ENCODE assay signal across 8 cellular contexts in genomic region chr12:93591137-93591868, GRCh38. TPM values are rescaled to one million over a fixed set of nuclear protein-coding genes. Genes with fewer than 3 reads are reported as not detected.
A peak's percentile ranks its signal among the peaks of the same experiment; 100 is the strongest.
DNase-seq lines count a peak whose midpoint lies in the region; ATAC-seq, FAIRE-seq and TF ChIP-seq lines count a peak whose summit lies in the region.

No MANE protein-coding gene starts in this region.

- peak overlapping the region; percentile 25 for H3K9ac ChIP-seq in endothelial cell of umbilical vein (replicated peaks; ENCODE audit: extremely low read depth, insufficient read depth, low read length)

- H3K9me3 Mint-ChIP-seq in memory B cell = no peaks in the 10 kb centered on the region
- H3K9me3 Mint-ChIP-seq in stimulated activated naive CD8-positive, alpha-beta T cell treated with anti-CD3 and anti-CD28 coated beads, Interleukin-15, Interleukin-2, amounts not matched to agents 100 ng/mL and 50 ng/mL, for 24 hours = no peaks in the 10 kb centered on the region

- no peak overlapping the region for H3K27ac ChIP-seq in endothelial cell of umbilical vein (ENCODE audit: insufficient read depth, low read depth, low read length)

- peak overlapping the region; percentile 83 for H2AFZ ChIP-seq in endothelial cell of umbilical vein (ENCODE audit: low read depth, low read length)

- no peaks in the 10 kb centered on the region for H3K27me3 ChIP-seq in endothelial cell of umbilical vein (ENCODE audit: control insufficient read depth in 2 of 2, insufficient read depth in 2 of 2, low read length in 2 of 2)

- no peaks in the 10 kb centered on the region for H3K36me3 Mint-ChIP-seq in memory B cell
- no peaks in the 10 kb centered on the region for H3K36me3 Mint-ChIP-seq in stimulated activated naive CD8-positive, alpha-beta T cell treated with anti-CD3 and anti-CD28 coated beads, Interleukin-15, Interleukin-2, amounts not matched to agents 100 ng/mL and 50 ng/mL, for 24 hours (ENCODE audit: low read depth)

- CTCF ChIA-PET in endothelial cell of umbilical vein (lab: Charles Lee) = interaction anchor here (1.1 to 2.4 kb wide), 4 partner anchors 9 to 510 kb away, joined by 4 to 12 read pairs (median 5); no protein-coding TSS in a partner anchor

- no peak for TF ChIP-seq CTCF in endothelial cell of umbilical vein (IDR thresholded peaks at IDR 0.05; ENCODE audit: extremely low read depth in 1 of 2, insufficient read depth in 1 of 2, low read depth in 1 of 2, low read length in 2 of 2)

- no peak overlapping the region for H3K27ac Mint-ChIP-seq in memory B cell
- H3K27ac Mint-ChIP-seq in stimulated activated naive CD8-positive, alpha-beta T cell treated with anti-CD3 and anti-CD28 coated beads, Interleukin-15, Interleukin-2, amounts not matched to agents 100 ng/mL and 50 ng/mL, for 24 hours = peak overlapping the region; percentile 7

- peak overlapping the region; percentile 93 for H3K4me2 ChIP-seq in endothelial cell of umbilical vein (ENCODE audit: insufficient read depth, low read length)

- no peaks in the 10 kb centered on the region for H3K36me3 ChIP-seq in endothelial cell of umbilical vein (ENCODE audit: control insufficient read depth in 2 of 2, extremely low read depth in 1 of 2, insufficient read depth in 2 of 2, low read length in 2 of 2)

- H3K79me2 ChIP-seq in endothelial cell of umbilical vein (ENCODE audit: control insufficient read depth, insufficient read depth, low read length) = no peaks in the 10 kb centered on the region

- H3K4me3 ChIP-seq in endothelial cell of umbilical vein (replicated peaks in 1 of 3; ENCODE audit: insufficient read depth in 1 of 3, low read depth in 1 of 3, low read length in 3 of 3) = peak overlapping the region; percentile 40 to 79 (median 50)

- H3K9me1 ChIP-seq in endothelial cell of umbilical vein (replicated peaks; ENCODE audit: control insufficient read depth, extremely low read depth, insufficient read depth, low read length) = no peaks in the 10 kb centered on the region

- peak; percentile 40 for FAIRE-seq in endothelial cell of umbilical vein (lab: Jason Lieb, UNC)

- POLR2A ChIA-PET in endothelial cell of umbilical vein (lab: Charles Lee) = interaction anchor here (0.8 kb wide), 1 partner anchor 124 kb away, joined by 3 read pairs; no protein-coding TSS in a partner anchor

- DNase-seq in activated T-cell treated with anti-CD3 and anti-CD28 coated beads for 1 hour (ENCODE audit: low read depth) = peak; percentile 17
- DNase-seq in activated T-cell treated with anti-CD3 and anti-CD28 coated beads for 4 hours = no peak
- DNase-seq in NCI-H2227 (lab: John Stamatoyannopoulos, UW; ENCODE audit: unreplicated experiment) = peak; percentile 76
- peak; percentile 4 to 12 for DNase-seq in activated CD4-positive, alpha-beta T cell treated with anti-CD3 and anti-CD28 coated beads, Interleukin-2, amount 50 U/mL, for 4 hours
- DNase-seq in endothelial cell of umbilical vein (ENCODE audit: low read depth, low spot score) = peak; percentile 47
- peak; percentile 45 to 55 for DNase-seq in memory B cell (ENCODE audit: low spot score in 2 of 2)

- peaks cover 23% of the 10 kb centered on the region for H3K27me3 Mint-ChIP-seq in memory B cell
- H3K27me3 Mint-ChIP-seq in stimulated activated naive CD8-positive, alpha-beta T cell treated with anti-CD3 and anti-CD28 coated beads, Interleukin-15, Interleukin-2, amounts not matched to agents 100 ng/mL and 50 ng/mL, for 24 hours = peaks cover 67% of the 10 kb centered on the region

- peak overlapping the region; percentile 78 for H3K4me3 Mint-ChIP-seq in memory B cell
- H3K4me3 Mint-ChIP-seq in stimulated activated naive CD8-positive, alpha-beta T cell treated with anti-CD3 and anti-CD28 coated beads, Interleukin-15, Interleukin-2, amounts not matched to agents 100 ng/mL and 50 ng/mL, for 24 hours = peak overlapping the region; percentile 87

- H4K20me1 ChIP-seq in endothelial cell of umbilical vein (replicated peaks; ENCODE audit: control insufficient read depth, extremely low read depth, insufficient read depth, low read length) = no peaks in the 10 kb centered on the region

- intact Hi-C loops in endothelial cell of umbilical vein (cut with micrococcal nuclease) = loop anchor here (1.0 kb wide), 1 partner anchor 20 kb away; no protein-coding TSS in a partner anchor

- H3K4me1 Mint-ChIP-seq in memory B cell = peaks cover 10% of the 10 kb centered on the region
- H3K4me1 Mint-ChIP-seq in stimulated activated naive CD8-positive, alpha-beta T cell treated with anti-CD3 and anti-CD28 coated beads, Interleukin-15, Interleukin-2, amounts not matched to agents 100 ng/mL and 50 ng/mL, for 24 hours (ENCODE audit: low read depth) = peaks cover 22% of the 10 kb centered on the region

- TF ChIP-seq POLR2A in endothelial cell of umbilical vein (IDR thresholded peaks at IDR 0.05; ENCODE audit: low read depth, low read length) = no peak

- H3K4me1 ChIP-seq in endothelial cell of umbilical vein (ENCODE audit: control insufficient read depth, extremely low read depth, insufficient read depth, low read length) = no peaks in the 10 kb centered on the region

- BruUV-seq in endothelial cell of umbilical vein (replicated peaks; lab: Mats Ljungman, UMichigan) = no TSS peak

- dilution Hi-C loops in endothelial cell of umbilical vein (cut with MboI; ENCODE audit: extremely low pct_ligation_motif_present, low sequenced_read_pairs) = no loop called here

- H3K9me3 ChIP-seq in endothelial cell of umbilical vein (replicated peaks; ENCODE audit: control insufficient read depth, insufficient read depth, low read length) = no peaks in the 10 kb centered on the region

- ATAC-seq in HG02870 (IDR thresholded peaks at IDR 0.05; ENCODE audit: unreplicated experiment) (peak; percentile 75), memory B cell (ENCODE audit: low read depth) (peak; percentile 99)

TF ChIP-seq in endothelial cell of umbilical vein, 7 proteins besides CTCF, POLR2A, EP300 and RAD21:
- TF ChIP-seq FOS (IDR thresholded peaks at IDR 0.05; ENCODE audit: borderline replicate concordance, insufficient read depth, low read length) = no peak
- no peak for TF ChIP-seq GATA2 (IDR thresholded peaks at IDR 0.05; ENCODE audit: insufficient read depth, insufficient read length, low read depth, low read length)
- TF ChIP-seq MYC (IDR thresholded peaks at IDR 0.05; ENCODE audit: low read depth, low read length) = no peak
- no peak for TF ChIP-seq JUN (IDR thresholded peaks at IDR 0.05; ENCODE audit: borderline replicate concordance, insufficient read depth, insufficient read length, low read depth)

RNA-seq across cellular contexts. Expression of gene SOCS2, which starts 18.8 kb away (rescaled TPM):
- total RNA-seq in endothelial cell of umbilical vein = 4.1 and 5.6 TPM in 2 replicates
- 2.4 and 3.5 TPM in 2 replicates for polyA plus RNA-seq in endothelial cell of umbilical vein
- polyA plus RNA-seq in endothelial cell of umbilical vein (2011; cell fraction: cytosol; rRNA removed) = 1.9 and 3.3 TPM in 2 replicates
- 4.7 and 5.5 TPM in 2 replicates for polyA plus RNA-seq in endothelial cell of umbilical vein (2011; cell fraction: nucleus; rRNA removed)
- polyA plus RNA-seq in endothelial cell of umbilical vein (2012) = 0.46 and 0.62 TPM in 2 replicates
- 3.4 and 4.2 TPM in 2 replicates for polyA minus RNA-seq in endothelial cell of umbilical vein
- 3.2 TPM for polyA minus RNA-seq in endothelial cell of umbilical vein (2011; cell fraction: cytosol; rRNA and poly(A)+ RNA removed)
- 2.1 and 2.7 TPM in 2 replicates for polyA minus RNA-seq in endothelial cell of umbilical vein (2011; cell fraction: nucleus; rRNA and poly(A)+ RNA removed)
